8 cellular contexts compared by ENCODE assay signal in genomic region chr12:1594295-1595025, GRCh38. TPM values are rescaled to one million over a fixed set of nuclear protein-coding genes. Genes with fewer than 3 reads are reported as not detected.
DNase-seq lines count a peak whose midpoint lies in the region; ATAC-seq and TF ChIP-seq lines count a peak whose summit lies in the region.

FBXL14 (minus strand) TSS chr12:1594581; CDS start chr12:1594066, 515 bp downstream.

- peak; percentile 83 for DNase-seq in DMS79 treated with DMSO at 0.1 percent for 48 hours (lab: John Stamatoyannopoulos, UW)
- DNase-seq in RPMI7951 (ENCODE audit: low read depth): peak; percentile 84
- peak; percentile 86 for DNase-seq in activated T-helper 2 cell treated with anti-CD3 and anti-CD28 coated beads, Interferon-gamma antibody, Interleukin-2, Interleukin-4, amounts not matched to agents 10 μg/mL and 5 μg/mL and 100 μg/mL, durations not matched to agents 14 hours and 24 hours and 36 hours (ENCODE audit: low spot score)
- DNase-seq in fibroblast of pulmonary artery (ENCODE audit: low read depth): peak; percentile 90
- peak; percentile 92 for DNase-seq in stimulated activated naive CD8-positive, alpha-beta T cell treated with anti-CD3 and anti-CD28 coated beads, Interleukin-15, Interleukin-2, amounts not matched to agents 100 U/mL and 50 U/mL, for 24 hours

- H3K4me3 Mint-ChIP-seq in activated T-helper 2 cell treated with anti-CD3 and anti-CD28 coated beads, Interferon-gamma antibody, Interleukin-2, Interleukin-4, amounts not matched to agents 10 μg/mL and 5 μg/mL and 100 μg/mL, durations not matched to agents 14 hours and 24 hours and 36 hours (ENCODE audit: low read depth): peak within 1 kb of the TSS; percentile 92
- H3K4me3 Mint-ChIP-seq in nephron: peak within 1 kb of the TSS; percentile 91 to 93 (median 91)

- H3K27ac Mint-ChIP-seq in activated T-helper 2 cell treated with anti-CD3 and anti-CD28 coated beads, Interferon-gamma antibody, Interleukin-2, Interleukin-4, amounts not matched to agents 10 μg/mL and 5 μg/mL and 100 μg/mL, durations not matched to agents 14 hours and 24 hours and 36 hours: peak within 1 kb of the TSS; percentile 89
- H3K27ac Mint-ChIP-seq in nephron: peak within 1 kb of the TSS; percentile 78 to 96 (median 93)

- no peaks in the 10 kb centered on the region for H3K27me3 Mint-ChIP-seq in activated T-helper 2 cell treated with anti-CD3 and anti-CD28 coated beads, Interferon-gamma antibody, Interleukin-2, Interleukin-4, amounts not matched to agents 10 μg/mL and 5 μg/mL and 100 μg/mL, durations not matched to agents 14 hours and 24 hours and 36 hours (ENCODE audit: low read depth)
- no peaks in the 10 kb centered on the region for H3K27me3 Mint-ChIP-seq in nephron (ENCODE audit: low read depth)

- no peaks in the 10 kb centered on the region for H3K9me3 ChIP-seq in KOPT-K1 (ENCODE audit: insufficient read depth, low read length, poor library complexity, severe bottlenecking)

- no peak for TF ChIP-seq CTCF in fibroblast of pulmonary artery (IDR thresholded peaks at IDR 0.05; ENCODE audit: low read length, missing control alignments)
- no peak for TF ChIP-seq CTCF in nephron (IDR thresholded peaks at IDR 0.05; ENCODE audit: unreplicated experiment in 3 of 3)

- peak within 1 kb of the TSS; percentile 80 for H3K27ac ChIP-seq in KOPT-K1 (ENCODE audit: low read depth, low read length, poor library complexity, severe bottlenecking)

- intact Hi-C loops in activated T-helper 2 cell treated with anti-CD3 and anti-CD28 coated beads, Interferon-gamma antibody, Interleukin-2, Interleukin-4, amounts not matched to agents 10 μg/mL and 5 μg/mL and 100 μg/mL, durations not matched to agents 14 hours and 24 hours and 36 hours (cut with micrococcal nuclease): loop anchor here (1.0 to 5.0 kb wide), 6 partner anchors 11 to 1207 kb away; partner anchors contain the start of genes ERC1, KDM5A and RAD52

- H3K9me3 Mint-ChIP-seq in activated T-helper 2 cell treated with anti-CD3 and anti-CD28 coated beads, Interferon-gamma antibody, Interleukin-2, Interleukin-4, amounts not matched to agents 10 μg/mL and 5 μg/mL and 100 μg/mL, durations not matched to agents 14 hours and 24 hours and 36 hours: no peaks in the 10 kb centered on the region
- H3K9me3 Mint-ChIP-seq in nephron: no peaks in the 10 kb centered on the region

- H3K36me3 Mint-ChIP-seq in activated T-helper 2 cell treated with anti-CD3 and anti-CD28 coated beads, Interferon-gamma antibody, Interleukin-2, Interleukin-4, amounts not matched to agents 10 μg/mL and 5 μg/mL and 100 μg/mL, durations not matched to agents 14 hours and 24 hours and 36 hours (ENCODE audit: low read depth): peaks cover 30% of the 10 kb centered on the region
- H3K36me3 Mint-ChIP-seq in nephron (ENCODE audit: low read depth): no peaks in the 10 kb centered on the region

- peak within 1 kb of the TSS; percentile 76 for H3K4me3 ChIP-seq in fibroblast of pulmonary artery (replicated peaks; ENCODE audit: low read depth, low read length)

- peaks cover 21% of the 10 kb centered on the region for H3K36me3 ChIP-seq in KOPT-K1 (ENCODE audit: insufficient read depth, low read length)

- peaks cover 46% of the 10 kb centered on the region for H3K4me1 Mint-ChIP-seq in activated T-helper 2 cell treated with anti-CD3 and anti-CD28 coated beads, Interferon-gamma antibody, Interleukin-2, Interleukin-4, amounts not matched to agents 10 μg/mL and 5 μg/mL and 100 μg/mL, durations not matched to agents 14 hours and 24 hours and 36 hours (ENCODE audit: low read depth)
- H3K4me1 Mint-ChIP-seq in nephron: peaks cover 45% of the 10 kb centered on the region

- ATAC-seq in GM21737 (IDR thresholded peaks at IDR 0.05; ENCODE audit: unreplicated experiment): peak; percentile 51
- peak; percentile 68 for ATAC-seq in stimulated activated naive CD8-positive, alpha-beta T cell treated with anti-CD3 and anti-CD28 coated beads, Interleukin-15, Interleukin-2, amounts not matched to agents 100 U/mL and 50 U/mL, for 24 hours

RNA-seq across cellular contexts. Expression of gene FBXL14, which starts in this region (rescaled TPM):
- 4.0 and 5.6 TPM in 2 replicates for total RNA-seq in RPMI7951 (2014; rRNA removed; shearing (Covaris generic))
- 18.9 and 20.6 TPM in 2 replicates for total RNA-seq in activated T-helper 2 cell treated with anti-CD3 and anti-CD28 coated beads, Interferon-gamma antibody, Interleukin-2, Interleukin-4, amounts not matched to agents 10 μg/mL and 5 μg/mL and 100 μg/mL, durations not matched to agents 14 hours and 24 hours and 36 hours

Comparison
In these comparisons a context has a peak if more than half of its experiments do, and no peak if none do; other contexts are left out.
1. Peak in every context shown above with its lines: DNase-seq, ATAC-seq, H3K4me3 ChIP-seq and H3K27ac ChIP-seq.